8 cellular contexts compared by ENCODE assay signal in the genomic region with DNA sequence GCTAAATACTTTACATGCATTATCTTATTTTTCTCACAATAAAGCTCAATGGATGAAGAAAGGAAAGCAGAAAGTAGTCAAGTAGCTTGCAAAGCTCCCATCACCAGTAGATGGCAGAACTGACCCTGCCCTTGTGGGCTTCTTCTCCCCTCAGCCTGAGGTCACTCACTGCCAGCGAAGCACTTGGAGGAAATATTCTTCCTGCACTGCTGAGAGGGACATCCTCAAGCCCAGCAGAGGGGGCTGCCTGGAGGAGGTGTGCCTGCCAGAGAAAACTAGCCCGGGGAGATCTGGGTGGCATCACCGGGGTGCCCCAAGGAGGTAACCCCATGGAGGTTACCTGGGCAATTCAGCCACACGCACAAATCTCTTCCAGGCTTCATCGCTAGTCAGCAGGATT. TPM values are rescaled to one million over a fixed set of nuclear protein-coding genes. Genes with fewer than 3 reads are reported as not detected.
DNase-seq lines count a peak whose midpoint lies in the region; ATAC-seq and TF ChIP-seq lines count a peak whose summit lies in the region.

No MANE protein-coding gene starts in this region.

- POLR2A ChIA-PET in AG04450 (lab: Yijun Ruan, JAX), result interaction anchor here (0.6 to 1.0 kb wide), 2 partner anchors 80 to 317 kb away, joined by 3 to 7 read pairs; no protein-coding TSS in a partner anchor

- H3K9me3 ChIP-seq in AG04450 (ENCODE audit: control insufficient read depth, insufficient read depth, low read length) (no peaks in the 10 kb centered on the region), OCI-LY1 (ENCODE audit: low read length) (no peaks in the 10 kb centered on the region), gastroesophageal sphincter (no peaks in the 10 kb centered on the region), parathyroid adenoma (ENCODE audit: control insufficient read depth, low read length) (no peaks in the 10 kb centered on the region)

- H3K4me3 ChIP-seq in AG04450 (ENCODE audit: low read depth, low read length) (no peak overlapping the region), GM12864 (ENCODE audit: low read depth, low read length) (no peak overlapping the region), OCI-LY1 (ENCODE audit: low read depth, low read length, poor library complexity, severe bottlenecking) (no peak overlapping the region), gastroesophageal sphincter (no peak overlapping the region), parathyroid adenoma (ENCODE audit: low read depth, low read length) (no peak overlapping the region)

- peaks cover 5% of the 10 kb centered on the region for H3K27me3 Mint-ChIP-seq in activated T-helper 2 cell treated with anti-CD3 and anti-CD28 coated beads, Interferon-gamma antibody, Interleukin-2, Interleukin-4, amounts not matched to agents 10 μg/mL and 5 μg/mL and 100 μg/mL, durations not matched to agents 14 hours and 24 hours and 36 hours (ENCODE audit: low read depth)

- no peaks in the 10 kb centered on the region for H3K36me3 Mint-ChIP-seq in activated T-helper 2 cell treated with anti-CD3 and anti-CD28 coated beads, Interferon-gamma antibody, Interleukin-2, Interleukin-4, amounts not matched to agents 10 μg/mL and 5 μg/mL and 100 μg/mL, durations not matched to agents 14 hours and 24 hours and 36 hours (ENCODE audit: low read depth)

- TF ChIP-seq CTCF in AG04450 (IDR thresholded peaks at IDR 0.05; ENCODE audit: low read depth, low read length) (peak; percentile 89), GM12864 (IDR thresholded peaks at IDR 0.05; ENCODE audit: low read depth, low read length, missing control alignments) (peak; percentile 72), OCI-LY1 (IDR thresholded peaks at IDR 0.05; ENCODE audit: low read length) (peak; percentile 71), gastroesophageal sphincter (IDR thresholded peaks at IDR 0.05) (peak; percentile 44 to 85 (median 78)), parathyroid adenoma (IDR thresholded peaks at IDR 0.05) (peak; percentile 57)

- 60% methylated on average over 3 of the region's 5 CpGs; no CpG with 5 or more reads in 1 of the 2 donors for WGBS in gastroesophageal sphincter (ENCODE audit: low coverage in 1 of 2), 2 donors

- H3K4me1 Mint-ChIP-seq in activated T-helper 2 cell treated with anti-CD3 and anti-CD28 coated beads, Interferon-gamma antibody, Interleukin-2, Interleukin-4, amounts not matched to agents 10 μg/mL and 5 μg/mL and 100 μg/mL, durations not matched to agents 14 hours and 24 hours and 36 hours (ENCODE audit: low read depth), result peaks cover 24% of the 10 kb centered on the region

- no peaks in the 10 kb centered on the region for H3K79me2 ChIP-seq in OCI-LY1 (ENCODE audit: insufficient read depth, low read length)
- H3K79me2 ChIP-seq in parathyroid adenoma, result no peaks in the 10 kb centered on the region

- no peak overlapping the region for H3K27ac Mint-ChIP-seq in activated T-helper 2 cell treated with anti-CD3 and anti-CD28 coated beads, Interferon-gamma antibody, Interleukin-2, Interleukin-4, amounts not matched to agents 10 μg/mL and 5 μg/mL and 100 μg/mL, durations not matched to agents 14 hours and 24 hours and 36 hours

- no peak overlapping the region for H3K4me3 Mint-ChIP-seq in activated T-helper 2 cell treated with anti-CD3 and anti-CD28 coated beads, Interferon-gamma antibody, Interleukin-2, Interleukin-4, amounts not matched to agents 10 μg/mL and 5 μg/mL and 100 μg/mL, durations not matched to agents 14 hours and 24 hours and 36 hours (ENCODE audit: low read depth)

- intact Hi-C loops in activated T-helper 2 cell treated with anti-CD3 and anti-CD28 coated beads, Interferon-gamma antibody, Interleukin-2, Interleukin-4, amounts not matched to agents 10 μg/mL and 5 μg/mL and 100 μg/mL, durations not matched to agents 14 hours and 24 hours and 36 hours (cut with micrococcal nuclease), result loop anchor here (5.0 kb wide), 1 partner anchor 82 kb away; no protein-coding TSS in a partner anchor

- DNase-seq in AG04450 (ENCODE audit: low read depth, low spot score) (peak; percentile 52), GM12864 (ENCODE audit: low read depth) (no peak)
- peak; percentile 37 for DNase-seq in activated naive CD4-positive, alpha-beta T cell treated with Interleukin-2 at 50 U/mL for 16 hours
- DNase-seq in activated T-helper 2 cell treated with anti-CD3 and anti-CD28 coated beads, Interferon-gamma antibody, Interleukin-2, Interleukin-4, amounts not matched to agents 10 μg/mL and 5 μg/mL and 100 μg/mL, durations not matched to agents 14 hours and 24 hours and 36 hours (ENCODE audit: low spot score), result no peak

- no peak for TF ChIP-seq EP300 in gastroesophageal sphincter (IDR thresholded peaks at IDR 0.05)

- no peaks in the 10 kb centered on the region for H3K36me3 ChIP-seq in OCI-LY1 (ENCODE audit: insufficient read depth, low read length)
- H3K36me3 ChIP-seq in gastroesophageal sphincter, result no peaks in the 10 kb centered on the region
- H3K36me3 ChIP-seq in parathyroid adenoma (ENCODE audit: control insufficient read depth, insufficient read depth, low read length), result no peaks in the 10 kb centered on the region

- no peak overlapping the region for H3K27ac ChIP-seq in AG04450 (ENCODE audit: low read depth, low read length)
- no peak overlapping the region for H3K27ac ChIP-seq in OCI-LY1 (ENCODE audit: low read depth, low read length, poor library complexity, severe bottlenecking)
- H3K27ac ChIP-seq in gastroesophageal sphincter, result no peak overlapping the region
- H3K27ac ChIP-seq in parathyroid adenoma, result no peak overlapping the region

- H3K4me1 ChIP-seq in OCI-LY1 (ENCODE audit: insufficient read depth, low read length, severe bottlenecking) (peaks cover 25% of the 10 kb centered on the region), gastroesophageal sphincter (peaks cover 0 to 44% (median 13%) of the 10 kb centered on the region in 3 donors), parathyroid adenoma (no peaks in the 10 kb centered on the region)

- H3K4me2 ChIP-seq in OCI-LY1 (ENCODE audit: low read length), result no peak overlapping the region
- no peak overlapping the region for H3K4me2 ChIP-seq in parathyroid adenoma (ENCODE audit: low read length)

- H3F3A ChIP-seq in OCI-LY1 (ENCODE audit: insufficient read depth, low read length), result no peaks in the 10 kb centered on the region

- no peaks in the 10 kb centered on the region for H3K9me2 ChIP-seq in OCI-LY1 (ENCODE audit: low read depth, low read length)

- CTCF ChIA-PET in AG04450 (lab: Charles Lee), result interaction anchor here (0.6 to 5.4 kb wide), 12 partner anchors 10 to 294 kb away, joined by 3 to 30 read pairs (median 5); a partner anchor contains a TSS

- H3K27me3 ChIP-seq in AG04450 (ENCODE audit: control insufficient read depth, insufficient read depth, low read length) (peaks cover 12% of the 10 kb centered on the region), OCI-LY1 (ENCODE audit: insufficient read depth, low read length) (no peaks in the 10 kb centered on the region), gastroesophageal sphincter (no peaks in the 10 kb centered on the region), parathyroid adenoma (ENCODE audit: control insufficient read depth, insufficient read depth, low read length) (no peaks in the 10 kb centered on the region)

- no peaks in the 10 kb centered on the region for H3K9me3 Mint-ChIP-seq in activated T-helper 2 cell treated with anti-CD3 and anti-CD28 coated beads, Interferon-gamma antibody, Interleukin-2, Interleukin-4, amounts not matched to agents 10 μg/mL and 5 μg/mL and 100 μg/mL, durations not matched to agents 14 hours and 24 hours and 36 hours

- H2AFZ ChIP-seq in OCI-LY1 (ENCODE audit: low read length) (no peak overlapping the region), parathyroid adenoma (no peak overlapping the region)

- ATAC-seq in gastroesophageal sphincter, result peak; percentile 56
- ATAC-seq in GM21528 (IDR thresholded peaks at IDR 0.05; ENCODE audit: low FRiP score, unreplicated experiment), result no peak

- TF ChIP-seq POLR2A in gastroesophageal sphincter (IDR thresholded peaks at IDR 0.05), result no peak

- H3K9ac ChIP-seq in OCI-LY1 (ENCODE audit: low read length), result no peak overlapping the region
- no peak overlapping the region for H3K9ac ChIP-seq in parathyroid adenoma

- H4K20me1 ChIP-seq in OCI-LY1 (ENCODE audit: insufficient read depth, low read length), result no peaks in the 10 kb centered on the region

RNA-seq across cellular contexts. Expression of a gene that starts 6.6 kb away (rescaled TPM):
- polyA plus RNA-seq in AG04450 (2011; rRNA removed), result 0.21 TPM in 2 replicates
- polyA minus RNA-seq in AG04450 (2011; rRNA and poly(A)+ RNA removed), result 0.14 TPM in 1 of 2 replicates, not detected in the other
- 10 to 100 TPM in 1 of 4 donors, 1 to 10 TPM in 3; 1.1 to 18.8 (median 5.4) TPM for total RNA-seq in gastroesophageal sphincter
- total RNA-seq in activated T-helper 2 cell treated with anti-CD3 and anti-CD28 coated beads, Interferon-gamma antibody, Interleukin-2, Interleukin-4, amounts not matched to agents 10 μg/mL and 5 μg/mL and 100 μg/mL, durations not matched to agents 14 hours and 24 hours and 36 hours, result 0.48 and 0.52 TPM in 2 replicates

RNA-seq across cellular contexts. Expression of a gene that starts 34.4 kb away (rescaled TPM):
- 3.7 and 4.2 TPM in 2 replicates for polyA plus RNA-seq in AG04450 (2011; rRNA removed)
- polyA minus RNA-seq in AG04450 (2011; rRNA and poly(A)+ RNA removed), result 2.7 and 3.1 TPM in 2 replicates
- 10 to 100 TPM; 35.5 to 80.5 (median 41.6) TPM for total RNA-seq in gastroesophageal sphincter
- 35.6 and 48.3 TPM in 2 replicates for total RNA-seq in activated T-helper 2 cell treated with anti-CD3 and anti-CD28 coated beads, Interferon-gamma antibody, Interleukin-2, Interleukin-4, amounts not matched to agents 10 μg/mL and 5 μg/mL and 100 μg/mL, durations not matched to agents 14 hours and 24 hours and 36 hours

RNA-seq across cellular contexts. Expression of a gene that starts 44.4 kb away (rescaled TPM):
- 18.8 and 19.7 TPM in 2 replicates for polyA plus RNA-seq in AG04450 (2011; rRNA removed)
- polyA minus RNA-seq in AG04450 (2011; rRNA and poly(A)+ RNA removed), result 44.0 and 53.1 TPM in 2 replicates
- 10 to 100 TPM; 29.1 to 40.9 (median 35.0) TPM for total RNA-seq in gastroesophageal sphincter
- total RNA-seq in activated T-helper 2 cell treated with anti-CD3 and anti-CD28 coated beads, Interferon-gamma antibody, Interleukin-2, Interleukin-4, amounts not matched to agents 10 μg/mL and 5 μg/mL and 100 μg/mL, durations not matched to agents 14 hours and 24 hours and 36 hours, result 54.7 and 55.4 TPM in 2 replicates

RNA-seq across cellular contexts. Expression of a gene that starts 58.0 kb away (rescaled TPM):
- polyA plus RNA-seq in AG04450 (2011; rRNA removed), result 3.8 and 4.8 TPM in 2 replicates
- polyA minus RNA-seq in AG04450 (2011; rRNA and poly(A)+ RNA removed), result 2.8 and 3.4 TPM in 2 replicates
- total RNA-seq in gastroesophageal sphincter, result 10 to 100 TPM in 3 of 4 donors, 1 to 10 TPM in 1; 10.0 to 53.7 (median 26.0) TPM
- total RNA-seq in activated T-helper 2 cell treated with anti-CD3 and anti-CD28 coated beads, Interferon-gamma antibody, Interleukin-2, Interleukin-4, amounts not matched to agents 10 μg/mL and 5 μg/mL and 100 μg/mL, durations not matched to agents 14 hours and 24 hours and 36 hours, result 28.5 and 31.5 TPM in 2 replicates

Comparison
In these comparisons a context has a peak if more than half of its experiments do, and no peak if none do; other contexts are left out.
1. DNase-seq: peak in AG04450 (single experiment) and activated naive CD4-positive, alpha-beta T cell treated with Interleukin-2 at 50 U/mL for 16 hours (single experiment); none in GM12864 (single experiment) and activated T-helper 2 cell treated with anti-CD3 and anti-CD28 coated beads, Interferon-gamma antibody, Interleukin-2, Interleukin-4, amounts not matched to agents 10 μg/mL and 5 μg/mL and 100 μg/mL, durations not matched to agents 14 hours and 24 hours and 36 hours (single experiment).
2. Peak in every context shown above with its lines, with median percentiles within 50 percentile points of each other: CTCF ChIP-seq.